Comparison of ENCODE assay signal across 14 cellular contexts in genomic region chr1:182617075-182617429, GRCh38. TPM values are rescaled to one million over a fixed set of nuclear protein-coding genes. Genes with fewer than 3 reads are reported as not detected.
DNase-seq lines count a peak whose midpoint lies in the region; ATAC-seq lines count a peak whose summit lies in the region.
"Had no signal": no experiment of that assay in that cellular context is flagged by ENCODE, and none has a peak within 500 bp of the region (broad histone marks: within the 10 kb centered on the region; RNA-seq: fewer than 3 reads in every experiment).

No MANE protein-coding gene starts in this region.

- peak overlapping the region; percentile 74 for H3K9ac ChIP-seq in ES-I3 (ENCODE audit: low read depth, low read length)

- H3K36me3 ChIP-seq in ES-I3 (ENCODE audit: insufficient read depth, low read length), result no peaks in the 10 kb centered on the region
- H3K36me3 ChIP-seq: colonic mucosa, uterus had no signal

- H3K9me3 Mint-ChIP-seq in naive B cell, result peaks cover 2 to 13% (median 8%) of the 10 kb centered on the region in 7 donors

- peak overlapping the region; percentile 85 for H3K4me3 Mint-ChIP-seq in T-helper 17 cell
- peak overlapping the region in 5 of 8 donors; percentile 4 to 91 (median 84) for H3K4me3 Mint-ChIP-seq in naive B cell

- H3K4me1 Mint-ChIP-seq in T-helper 17 cell (peaks cover 35% of the 10 kb centered on the region), naive B cell (peaks cover 16 to 36% (median 23%) of the 10 kb centered on the region in 3 donors)

- peaks cover 22% of the 10 kb centered on the region for H3K27me3 Mint-ChIP-seq in T-helper 17 cell
- H3K27me3 Mint-ChIP-seq in naive B cell, result peaks cover 17 to 44% (median 20%) of the 10 kb centered on the region in 3 donors

- no peaks in the 10 kb centered on the region for H3K9me3 ChIP-seq in ES-I3 (ENCODE audit: control insufficient read depth, insufficient read depth, low read length)
- peaks cover 3% of the 10 kb centered on the region for H3K9me3 ChIP-seq in T-helper 17 cell (ENCODE audit: control insufficient read depth, low read length, poor library complexity, severe bottlenecking)
- H3K9me3 ChIP-seq: A549, colonic mucosa, uterus had no signal

- DNase-seq in NCI-H1436 (lab: John Stamatoyannopoulos, UW) (peak; percentile 6), NCI-H1436 treated with DMSO at 0.1 percent for 48 hours (lab: John Stamatoyannopoulos, UW) (no peak), T-helper 17 cell (no peak), naive B cell (no peak), NCI-H2029 (lab: John Stamatoyannopoulos, UW) (no peak)
- DNase-seq: colonic mucosa, left ventricle myocardium superior, right cardiac atrium, uterus had no signal

- H3K27ac Mint-ChIP-seq in T-helper 17 cell, result peak overlapping the region; percentile 94
- H3K27ac Mint-ChIP-seq in naive B cell, result peak overlapping the region in 5 of 6 donors; percentile 80 to 90 (median 86)

- ATAC-seq in T-helper 17 cell, result no peak
- no peak for ATAC-seq in naive B cell (ENCODE audit: low read depth in 2 of 2)
- ATAC-seq in GM19324 (IDR thresholded peaks at IDR 0.05; ENCODE audit: low FRiP score, unreplicated experiment), result no peak
- no peak for ATAC-seq in HG03432 (IDR thresholded peaks at IDR 0.05; ENCODE audit: unreplicated experiment)
- ATAC-seq: left ventricle myocardium superior, right cardiac atrium had no signal

- H3K36me3 Mint-ChIP-seq in T-helper 17 cell (ENCODE audit: low read depth) (no peaks in the 10 kb centered on the region), naive B cell (peaks cover 0 to 8% of the 10 kb centered on the region in 2 donors)

- peaks cover 39% of the 10 kb centered on the region for H3K4me1 ChIP-seq in ES-I3 (ENCODE audit: insufficient read depth, low read length)
- H3K4me1 ChIP-seq: uterus had no signal

RNA-seq across cellular contexts. Expression of gene RGS16, which starts 12.9 kb away (rescaled TPM):
- total RNA-seq in T-helper 17 cell, result 10 to 100 TPM; 23.4 to 23.5 TPM
- 1 to 10 TPM in 4 of 6 donors, under 1 TPM in 2; 0.52 to 8.9 (median 1.8) TPM for polyA plus RNA-seq in naive B cell (ENCODE audit: low read depth in 6 of 6)
- total RNA-seq: G401 had no signal

RNA-seq across cellular contexts. Expression of gene RNASEL, which starts 28.0 kb away (rescaled TPM):
- total RNA-seq in T-helper 17 cell, result 1 to 10 TPM; 4.3 to 7.4 TPM
- 10 to 100 TPM in 1 of 6 donors, 1 to 10 TPM in 5; 5.0 to 10.1 (median 7.1) TPM for polyA plus RNA-seq in naive B cell (ENCODE audit: low read depth in 6 of 6)
- total RNA-seq: G401 had no signal
